In genomic region chr22:22111267-22111751, GRCh38 we compare ENCODE assay signal across 8 cellular contexts.
A peak's percentile ranks its signal among the peaks of the same experiment; 100 is the strongest.
DNase-seq lines count a peak whose midpoint lies in the region; ATAC-seq and TF ChIP-seq lines count a peak whose summit lies in the region.

No MANE protein-coding gene starts in this region.

- peak overlapping the region; percentile 67 for H3K4me3 Mint-ChIP-seq in activated B cell treated with CpG ODN at 0.5 μM for 24 hours
- H3K4me3 Mint-ChIP-seq in natural killer cell, result no peak overlapping the region

- H3K4me1 Mint-ChIP-seq in activated B cell treated with CpG ODN at 0.5 μM for 24 hours (peaks cover 47% of the 10 kb centered on the region), natural killer cell (peaks cover 0 to 13% of the 10 kb centered on the region in 2 donors)

- no peak overlapping the region for H2AFZ ChIP-seq in ACC112 (ENCODE audit: low read length, unreplicated experiment)

- peaks cover 2% of the 10 kb centered on the region for H3K36me3 Mint-ChIP-seq in activated B cell treated with CpG ODN at 0.5 μM for 24 hours (ENCODE audit: low read depth)
- H3K36me3 Mint-ChIP-seq in natural killer cell, result no peaks in the 10 kb centered on the region

- TF ChIP-seq CTCF in activated B cell treated with CpG ODN at 0.5 μM for 24 hours (IDR thresholded peaks at IDR 0.05), result no peak
- no peak for TF ChIP-seq CTCF in natural killer cell (IDR thresholded peaks at IDR 0.05)

- CTCF ChIA-PET in activated B cell treated with CpG ODN at 0.5 μM for 24 hours (lab: Charles Lee), result interaction anchor here (0.9 to 5.5 kb wide), 35 partner anchors 8 to 843 kb away, joined by 3 to 42 read pairs (median 8); partner anchors contain the start of gene TOP3B

- H3K27ac ChIP-seq in ACC112 (ENCODE audit: low read depth, low read length), result peak overlapping the region; percentile 71; the same call in 1 of the 2 replicates

- intact Hi-C loops in activated B cell treated with CpG ODN at 0.5 μM for 24 hours (cut with micrococcal nuclease), result loop anchor here (1.0 to 5.0 kb wide), 14 partner anchors 12 to 1029 kb away; partner anchors contain the start of genes RSPH14 and TOP3B
- intact Hi-C loops in natural killer cell (cut with micrococcal nuclease), result no loop called here
- intact Hi-C loops in head of caudate nucleus (cut with DNase I), result no loop called here

- H3K4me1 ChIP-seq in ACC112 (ENCODE audit: control insufficient read depth, insufficient read depth, low read length, unreplicated experiment), result peaks cover 14% of the 10 kb centered on the region

- no peaks in the 10 kb centered on the region for H3K27me3 ChIP-seq in ACC112 (ENCODE audit: insufficient read depth, low read length)

- no peak for DNase-seq in activated B cell treated with CpG ODN at 0.5 μM for 24 hours
- no peak for DNase-seq in natural killer cell
- no peak for DNase-seq in NCI-H345 (lab: John Stamatoyannopoulos, UW)
- no peak for DNase-seq in nucleus accumbens (lab: John Stamatoyannopoulos, UW)
- no peak for DNase-seq in head of caudate nucleus

- POLR2A ChIA-PET in activated B cell treated with CpG ODN at 0.5 μM for 24 hours (lab: Charles Lee), result interaction anchor here (0.5 to 3.1 kb wide), 34 partner anchors 7 to 1688 kb away, joined by 3 to 36 read pairs (median 4); partner anchors contain the start of gene TOP3B

- no peaks in the 10 kb centered on the region for H3K36me3 ChIP-seq in ACC112 (ENCODE audit: insufficient read depth, low read length)

- peak; percentile 20 for ATAC-seq in GM18873 (IDR thresholded peaks at IDR 0.05; ENCODE audit: low FRiP score, unreplicated experiment)
- ATAC-seq in HG03045 (IDR thresholded peaks at IDR 0.05; ENCODE audit: unreplicated experiment), result peak; percentile 54
- peak; percentile 72 for ATAC-seq in activated B cell treated with CpG ODN at 0.5 μM for 24 hours (ENCODE audit: low read depth)
- peak; percentile 30 to 62 (median 61) for ATAC-seq in natural killer cell

- no peaks in the 10 kb centered on the region for H3K79me2 ChIP-seq in ACC112 (ENCODE audit: control insufficient read depth, insufficient read depth, low read length, unreplicated experiment)

- no peaks in the 10 kb centered on the region for H3K27me3 Mint-ChIP-seq in activated B cell treated with CpG ODN at 0.5 μM for 24 hours
- no peaks in the 10 kb centered on the region for H3K27me3 Mint-ChIP-seq in natural killer cell (ENCODE audit: low read depth in 2 of 2)

- H3K27ac Mint-ChIP-seq in activated B cell treated with CpG ODN at 0.5 μM for 24 hours (peak overlapping the region; percentile 95), natural killer cell (no peak overlapping the region)

- H3K9me3 Mint-ChIP-seq in activated B cell treated with CpG ODN at 0.5 μM for 24 hours (no peaks in the 10 kb centered on the region), natural killer cell (no peaks in the 10 kb centered on the region)

- H3K4me3 ChIP-seq in ACC112 (ENCODE audit: low read depth, low read length), result no peak overlapping the region

Comparison
In these comparisons a context has a peak if more than half of its experiments do, and no peak if none do; other contexts are left out.
1. ATAC-seq: peak in every context shown above with its lines; median percentile 72 in activated B cell treated with CpG ODN at 0.5 μM for 24 hours; 61 in natural killer cell; 54 in HG03045; 20 in GM18873.